Comparison of ENCODE assay signal across 8 cellular contexts in genomic region chrX:149871940-149872339, GRCh38. TPM values are rescaled to one million over a fixed set of nuclear protein-coding genes. Genes with fewer than 3 reads are reported as not detected.
DNase-seq lines count a peak whose midpoint lies in the region; ATAC-seq, FAIRE-seq and TF ChIP-seq lines count a peak whose summit lies in the region.

No MANE protein-coding gene starts in this region.

- H3K27ac Mint-ChIP-seq in T-cell, result no peak overlapping the region

- H3K4me3 Mint-ChIP-seq in T-cell, result no peak overlapping the region

- ATAC-seq in HG03064 (IDR thresholded peaks at IDR 0.05; ENCODE audit: low read depth, unreplicated experiment) (peak; percentile 99), T-cell (replicated peaks in 1 of 4) (peak; percentile 66 to 94 (median 71)), GM12878 (peak; percentile 98)

- TF ChIP-seq POLR2A in GM12878 (IDR thresholded peaks at IDR 0.05; ENCODE audit: low read depth, low read length), result no peak

- POLR2A ChIA-PET in T-cell (lab: Charles Lee), result no interaction called here
- POLR2A ChIA-PET in GM12878 (lab: Charles Lee), result interaction anchor here (1.5 kb wide), 1 partner anchor 69 kb away, joined by 3 read pairs; no protein-coding TSS in a partner anchor

- H2AFZ ChIP-seq in GM12878 (ENCODE audit: control insufficient read depth, low read depth, low read length) (no peak overlapping the region), parathyroid adenoma (no peak overlapping the region)

- H3K79me2 ChIP-seq in GM12878 (ENCODE audit: control insufficient read depth, insufficient read depth, low read length), result no peaks in the 10 kb centered on the region
- no peaks in the 10 kb centered on the region for H3K79me2 ChIP-seq in parathyroid adenoma

- no peaks in the 10 kb centered on the region for H3K9me3 Mint-ChIP-seq in T-cell

- H3K9me3 ChIP-seq in GM12878 (replicated peaks; ENCODE audit: control insufficient read depth, insufficient read depth, low read length) (no peaks in the 10 kb centered on the region; the same call in 2 of the 3 replicates), parathyroid adenoma (ENCODE audit: control insufficient read depth, low read length) (no peaks in the 10 kb centered on the region)

- no peak overlapping the region for H3K4me3 ChIP-seq in GM12878
- no peak overlapping the region for H3K4me3 ChIP-seq in parathyroid adenoma (ENCODE audit: low read depth, low read length)

- H3K27ac ChIP-seq in GM12878 (ENCODE audit: control insufficient read depth, insufficient read depth) (no peak overlapping the region), parathyroid adenoma (no peak overlapping the region)

- no peak for TF ChIP-seq EP300 in GM12878 (IDR thresholded peaks at IDR 0.05; ENCODE audit: borderline replicate concordance in 1 of 2, control insufficient read depth in 1 of 2, low read depth in 2 of 2, low read length in 2 of 2)

- no peaks in the 10 kb centered on the region for H3K36me3 Mint-ChIP-seq in T-cell

- TF ChIP-seq RAD21 in GM12878 (IDR thresholded peaks at IDR 0.05; ENCODE audit: insufficient read depth, low read depth, low read length), result peak; percentile 67

- no TSS peak for BruUV-seq in GM12878 (replicated peaks; lab: Mats Ljungman, UMichigan)

- no peaks in the 10 kb centered on the region for H4K20me1 ChIP-seq in GM12878 (ENCODE audit: control insufficient read depth, insufficient read depth)

- H3K4me1 ChIP-seq in GM12878 (ENCODE audit: control insufficient read depth, insufficient read depth, low read length) (no peaks in the 10 kb centered on the region), parathyroid adenoma (no peaks in the 10 kb centered on the region)

- no peaks in the 10 kb centered on the region for H3K27me3 ChIP-seq in GM12878 (replicated peaks in 1 of 2; ENCODE audit: control insufficient read depth in 2 of 2, insufficient read depth in 2 of 2, low read length in 1 of 2)
- H3K27me3 ChIP-seq in parathyroid adenoma (ENCODE audit: control insufficient read depth, insufficient read depth, low read length), result no peaks in the 10 kb centered on the region

- H3K4me1 Mint-ChIP-seq in T-cell, result peaks cover 0 to 5% (median 4%) of the 10 kb centered on the region in 3 donors

- CTCF ChIA-PET in T-cell (lab: Charles Lee) (interaction anchor here in 1 of 2 donors (0.6 to 1.2 kb wide), 4 partner anchors 9 to 179 kb away, joined by 3 to 4 read pairs (median 3); partner anchors contain the start of gene EOLA2), GM12878 (lab: Yijun Ruan, JAX) (interaction anchor here (0.7 to 1.7 kb wide), 9 partner anchors 18 to 260 kb away, joined by 3 to 12 read pairs (median 3); no protein-coding TSS in a partner anchor)

- H3K36me3 ChIP-seq in GM12878 (ENCODE audit: control insufficient read depth in 2 of 2, insufficient read depth in 2 of 2, low read length in 1 of 2) (no peaks in the 10 kb centered on the region), parathyroid adenoma (ENCODE audit: control insufficient read depth, insufficient read depth, low read length) (no peaks in the 10 kb centered on the region)

- 21% methylated on average over 3 of the region's 3 CpGs for WGBS in GM12878 (ENCODE audit: insufficient coverage, insufficient replicate concordance, low lambda C conversion rate, missing lambda C conversion rate)

- peak; percentile 51 to 64 (median 52); a peak in 5 of 6 replicates for TF ChIP-seq CTCF in GM12878 (IDR thresholded peaks at IDR 0.05 in 2 of 3, conservative IDR thresholded peaks at IDR 0.05 in 1 of 3; ENCODE audit: control insufficient read depth in 2 of 3, extremely low read depth in 1 of 3, insufficient read depth in 1 of 3, low read depth in 3 of 3, low read length in 3 of 3)
- peak; percentile 19 for TF ChIP-seq CTCF in parathyroid adenoma (IDR thresholded peaks at IDR 0.05)

- no peak for FAIRE-seq in GM12878 (lab: Jason Lieb, UNC)

- intact Hi-C loops in GM12878 (cut with micrococcal nuclease; ENCODE audit: unreplicated experiment), result no loop called here

- RAD21 ChIA-PET in GM12878 (lab: Charles Lee; ENCODE audit: unreplicated experiment), result interaction anchor here (1.4 to 2.0 kb wide), 3 partner anchors 45 to 68 kb away, joined by 3 to 9 read pairs (median 5); partner anchors contain the start of gene EOLA2

- peaks cover 9 to 24% of the 10 kb centered on the region in 2 donors for H3K27me3 Mint-ChIP-seq in T-cell

- SMC1A ChIA-PET in GM12878 (lab: Charles Lee; ENCODE audit: uncharacterized antibody, unreplicated experiment), result interaction anchor here (1.4 to 2.0 kb wide), 2 partner anchors 45 to 79 kb away, joined by 6 to 16 read pairs; no protein-coding TSS in a partner anchor

- H3K9ac ChIP-seq in GM12878 (ENCODE audit: control insufficient read depth, insufficient read depth, low read length) (no peak overlapping the region), parathyroid adenoma (no peak overlapping the region)

- no peak overlapping the region for H3K4me2 ChIP-seq in GM12878 (ENCODE audit: control insufficient read depth, insufficient read depth)
- H3K4me2 ChIP-seq in parathyroid adenoma (ENCODE audit: low read length), result no peak overlapping the region

- peak; percentile 73 for DNase-seq in NCI-H82 (lab: John Stamatoyannopoulos, UW)
- DNase-seq in NCI-H82 treated with DMSO at 0.1 percent for 48 hours (lab: John Stamatoyannopoulos, UW; ENCODE audit: unreplicated experiment), result no peak
- peak in 33 of 34 experiments; percentile 17 to 68 (median 45) for DNase-seq in T-cell
- peak; percentile 13 for DNase-seq in GM12878 (ENCODE audit: low read depth, low spot score)
- no peak for DNase-seq in NCI-H345 (lab: John Stamatoyannopoulos, UW)
- DNase-seq in foreskin melanocyte, result no peak

- in situ Hi-C loops in GM12878 (cut with MboI), result no loop called here

TF ChIP-seq in GM12878, 131 proteins besides CTCF, POLR2A, EP300 and RAD21 (continues in another document):
- TF ChIP-seq NKRF (conservative IDR thresholded peaks at IDR 0.05) (no peak), BCL3 (IDR thresholded peaks at IDR 0.05; ENCODE audit: borderline replicate concordance, insufficient read depth, low read depth, low read length, poor library complexity, severe bottlenecking) (no peak)

RNA-seq across cellular contexts. Expression of gene MAGEA8, which starts 9.0 kb away (rescaled TPM):
- total RNA-seq in T-cell (not detected), GM12878 (2014; rRNA removed) (not detected in 2 replicates), GM12878 (2014; rRNA removed; fragmentation: Illumina TruSeq; extraction: Trizol) (not detected in 2 replicates), GM12878 (2021) (not detected in 2 replicates)
- 0.27 and 0.38 TPM in 2 replicates for total RNA-seq in GM12878 (2013; cell fraction: nucleolus; rRNA removed)
- not detected for polyA plus RNA-seq in GM12878 (2011; ENCODE audit: low read depth)
- polyA plus RNA-seq in GM12878 (2011; rRNA removed) (0.04 and 0.20 TPM in 2 replicates), GM12878 (2014; fragmentation: Illumina TruSeq; extraction: Trizol) (0.06 TPM in 1 of 2 replicates, not detected in the other), GM12878 (2014; fragmentation: Nextera tagmentation; extraction: Ambion mirVana) (under 1 TPM in 1 of 2 experiments, not detected in 1; 0.13 TPM), GM12878 (2014; rRNA removed) (not detected in 2 replicates), GM12878 (2016; fragmentation: Nextera tagmentation; extraction: Ambion mirVana) (not detected)
- 0.06 and 0.07 TPM in 2 replicates for polyA plus RNA-seq in GM12878 (2011; cell fraction: cytosol; rRNA removed)
- polyA plus RNA-seq in GM12878 (2011; cell fraction: nucleus; rRNA removed), result 0.09 and 0.12 TPM in 2 replicates
- not detected in 2 replicates for polyA plus RNA-seq in GM12878 (2012)
- 0.29 TPM in 1 of 2 replicates, not detected in the other for polyA minus RNA-seq in GM12878 (2011; rRNA and poly(A)+ RNA removed)
- polyA minus RNA-seq in GM12878 (2011; cell fraction: cytosol; rRNA and poly(A)+ RNA removed), result not detected in 2 replicates
- not detected in 2 replicates for polyA minus RNA-seq in GM12878 (2011; cell fraction: nucleus; rRNA and poly(A)+ RNA removed)

RNA-seq across cellular contexts. Expression of gene HSFX4, which starts 57.4 kb away (rescaled TPM):
- total RNA-seq in T-cell, result not detected
- total RNA-seq in GM12878 (2013; cell fraction: nucleolus; rRNA removed), result not detected in 2 replicates
- 0.16 TPM in 1 of 2 replicates, not detected in the other for total RNA-seq in GM12878 (2014; rRNA removed)
- not detected in 2 replicates for total RNA-seq in GM12878 (2014; rRNA removed; fragmentation: Illumina TruSeq; extraction: Trizol)
- not detected in 2 replicates for total RNA-seq in GM12878 (2021)
- polyA plus RNA-seq in GM12878 (2011; ENCODE audit: low read depth), result not detected
- polyA plus RNA-seq in GM12878 (2011; rRNA removed), result not detected in 2 replicates
- not detected in 2 replicates for polyA plus RNA-seq in GM12878 (2011; cell fraction: cytosol; rRNA removed)
- not detected in 2 replicates for polyA plus RNA-seq in GM12878 (2011; cell fraction: nucleus; rRNA removed)
- not detected in 2 replicates for polyA plus RNA-seq in GM12878 (2012)
- polyA plus RNA-seq in GM12878 (2014; fragmentation: Illumina TruSeq; extraction: Trizol), result 0.44 TPM in 1 of 2 replicates, not detected in the other
- polyA plus RNA-seq in GM12878 (2014; fragmentation: Nextera tagmentation; extraction: Ambion mirVana), result under 1 TPM; 0.11 to 0.21 TPM
- 0.13 TPM in 1 of 2 replicates, not detected in the other for polyA plus RNA-seq in GM12878 (2014; rRNA removed)
- under 1 TPM; 0.21 to 0.24 TPM for polyA plus RNA-seq in GM12878 (2016; fragmentation: Nextera tagmentation; extraction: Ambion mirVana)
- not detected in 2 replicates for polyA minus RNA-seq in GM12878 (2011; rRNA and poly(A)+ RNA removed)
- not detected in 2 replicates for polyA minus RNA-seq in GM12878 (2011; cell fraction: cytosol; rRNA and poly(A)+ RNA removed)
- polyA minus RNA-seq in GM12878 (2011; cell fraction: nucleus; rRNA and poly(A)+ RNA removed), result not detected in 2 replicates

Comparison
In these comparisons a context has a peak if more than half of its experiments do, and no peak if none do; other contexts are left out.
1. DNase-seq: peak in NCI-H82 (single experiment), T-cell (33 of 34) and GM12878 (single experiment); none in NCI-H82 treated with DMSO at 0.1 percent for 48 hours (single experiment), NCI-H345 (single experiment) and foreskin melanocyte (single experiment).
2. Peak in every context shown above with its lines, with median percentiles within 50 percentile points of each other: ATAC-seq.